Comparison of ENCODE assay signal across 8 cellular contexts in genomic region chr2:60551241-60552095, GRCh38. TPM values are rescaled to one million over a fixed set of nuclear protein-coding genes. Genes with fewer than 3 reads are reported as not detected.
DNase-seq lines count a peak whose midpoint lies in the region; ATAC-seq, FAIRE-seq and TF ChIP-seq lines count a peak whose summit lies in the region.

No MANE protein-coding gene starts in this region.

- H3K9me3 ChIP-seq in SJCRH30 (replicated peaks) (no peaks in the 10 kb centered on the region), endodermal cell (ENCODE audit: control insufficient read depth, low read length) (no peaks in the 10 kb centered on the region)

- no peaks in the 10 kb centered on the region for H3K36me3 ChIP-seq in SJCRH30
- no peaks in the 10 kb centered on the region for H3K36me3 ChIP-seq in endodermal cell (ENCODE audit: control insufficient read depth, insufficient read depth, low read length)

- H3K9me3 Mint-ChIP-seq in endodermal cell = no peaks in the 10 kb centered on the region
- H3K9me3 Mint-ChIP-seq in naive thymus-derived CD8-positive, alpha-beta T cell = no peaks in the 10 kb centered on the region

- no peak for TF ChIP-seq POLR2A in GM12892 (IDR thresholded peaks at IDR 0.05; ENCODE audit: low read depth, low read length)

- DNase-seq in AG08395 (ENCODE audit: low spot score) = peak; percentile 34
- DNase-seq in GM12892 (ENCODE audit: insufficient read length) = no peak
- DNase-seq in SJCRH30 = peak; percentile 53 to 66
- DNase-seq in endodermal cell = peak; percentile 85
- peak in 1 of 10 donors; percentile 23 for DNase-seq in naive thymus-derived CD8-positive, alpha-beta T cell
- no peak for DNase-seq in HK-2 (ENCODE audit: unreplicated experiment)

- peak overlapping the region; percentile 83 for H3K4me3 Mint-ChIP-seq in endodermal cell
- H3K4me3 Mint-ChIP-seq in naive thymus-derived CD8-positive, alpha-beta T cell = peak overlapping the region; percentile 70 to 92 (median 84)

- no peaks in the 10 kb centered on the region for H3K27me3 ChIP-seq in SJCRH30
- H3K27me3 ChIP-seq in endodermal cell (ENCODE audit: control insufficient read depth, insufficient read depth, low read length, poor library complexity, severe bottlenecking) = peaks cover 22% of the 10 kb centered on the region

- H3K9ac ChIP-seq in endodermal cell (ENCODE audit: extremely low read depth, low read length, poor library complexity, severe bottlenecking) = peak overlapping the region; percentile 25

- TF ChIP-seq CTCF in endodermal cell (conservative IDR thresholded peaks at IDR 0.05) = no peak

- H3K4me1 Mint-ChIP-seq in endodermal cell = peaks cover 18% of the 10 kb centered on the region
- H3K4me1 Mint-ChIP-seq in naive thymus-derived CD8-positive, alpha-beta T cell = peaks cover 21 to 57% (median 45%) of the 10 kb centered on the region in 4 donors

- no peak for ATAC-seq in naive thymus-derived CD8-positive, alpha-beta T cell
- ATAC-seq in HG03571 (IDR thresholded peaks at IDR 0.05; ENCODE audit: unreplicated experiment) (no peak), HG03108 (IDR thresholded peaks at IDR 0.05; ENCODE audit: unreplicated experiment) (no peak)

- POLR2A ChIA-PET in naive thymus-derived CD8-positive, alpha-beta T cell (lab: Charles Lee) = no interaction called here

- H3K36me3 Mint-ChIP-seq in endodermal cell (ENCODE audit: low read depth) = no peaks in the 10 kb centered on the region
- H3K36me3 Mint-ChIP-seq in naive thymus-derived CD8-positive, alpha-beta T cell = peaks cover 0 to 5% (median 0%) of the 10 kb centered on the region in 3 donors

- H3K4me1 ChIP-seq in SJCRH30 = peaks cover 4% of the 10 kb centered on the region
- no peaks in the 10 kb centered on the region for H3K4me1 ChIP-seq in endodermal cell (ENCODE audit: control insufficient read depth, insufficient read depth, low read length)

- FAIRE-seq in GM12892 (lab: Jason Lieb, UNC) = peak; percentile 82

- H3K4me3 ChIP-seq in SJCRH30 (peak overlapping the region; percentile 79), endodermal cell (ENCODE audit: low read length) (peak overlapping the region; percentile 86)

- H3K27ac Mint-ChIP-seq in endodermal cell = peak overlapping the region; percentile 80
- H3K27ac Mint-ChIP-seq in naive thymus-derived CD8-positive, alpha-beta T cell = peak overlapping the region in 4 of 10 donors; percentile 36 to 76 (median 54)

- WGBS in endodermal cell (ENCODE audit: insufficient coverage in 1 of 2, insufficient read length in 1 of 2), 2 experiments = 0 to 1% methylated on average over 6 to 60 of the region's 63 CpGs

- H3K27me3 Mint-ChIP-seq in endodermal cell (ENCODE audit: insufficient read depth) = peaks cover 21% of the 10 kb centered on the region
- peaks cover 29 to 64% (median 37%) of the 10 kb centered on the region in 5 donors for H3K27me3 Mint-ChIP-seq in naive thymus-derived CD8-positive, alpha-beta T cell

- H3K27ac ChIP-seq in SJCRH30 (peak overlapping the region; percentile 78), endodermal cell (ENCODE audit: low read depth, low read length) (peak overlapping the region; percentile 72)

RNA-seq across cellular contexts. Expression of gene BCL11A, which starts 2.0 kb away (rescaled TPM):
- polyA plus RNA-seq in GM12892 (2012; ENCODE audit: missing spikeins) = 7.2 TPM
- total RNA-seq in SJCRH30 (2014; rRNA removed; shearing (Covaris generic)) = 23.1 and 29.7 TPM in 2 replicates
- 10 to 100 TPM; 14.7 to 16.3 TPM for total RNA-seq in endodermal cell
- polyA plus RNA-seq in endodermal cell (2013, experiment 1 of 2) = 45.3 TPM
- 38.5 TPM for polyA plus RNA-seq in endodermal cell (2013, experiment 2 of 2)
- 10 to 100 TPM; 10.1 to 11.6 TPM for total RNA-seq in naive thymus-derived CD8-positive, alpha-beta T cell
- 1 to 10 TPM in 2 of 3 donors, under 1 TPM in 1; 0.64 to 1.4 (median 1.3) TPM for polyA plus RNA-seq in naive thymus-derived CD8-positive, alpha-beta T cell

Comparison
In these comparisons a context has a peak if more than half of its experiments do, and no peak if none do; other contexts are left out.
1. DNase-seq: peak in AG08395 (single experiment), SJCRH30 (2 of 2) and endodermal cell (single experiment); none in GM12892 (single experiment) and HK-2 (single experiment).